In genomic region chr20:32631916-32632460, GRCh38 we compare ENCODE assay signal across 25 cellular contexts. TPM values are rescaled to one million over a fixed set of nuclear protein-coding genes. Genes with fewer than 3 reads are reported as not detected.
DNase-seq lines count a peak whose midpoint lies in the region; ATAC-seq, FAIRE-seq and TF ChIP-seq lines count a peak whose summit lies in the region.
"Had no signal": no experiment of that assay in that cellular context is flagged by ENCODE, and none has a peak within 500 bp of the region (broad histone marks: within the 10 kb centered on the region; RNA-seq: fewer than 3 reads in every experiment).

No MANE protein-coding gene starts in this region.

- FAIRE-seq in bronchial epithelial cell (lab: Jason Lieb, UNC): peak; percentile 80
- FAIRE-seq: D721Med, GM19239 had no signal

- H3K27me3 ChIP-seq in cardiac muscle cell: no peaks in the 10 kb centered on the region
- peaks cover 2% of the 10 kb centered on the region for H3K27me3 ChIP-seq in bronchial epithelial cell (ENCODE audit: control insufficient read depth, insufficient read depth, low read length)
- no peaks in the 10 kb centered on the region for H3K27me3 ChIP-seq in ascending aorta
- H3K27me3 ChIP-seq: BE2C, MG63 had no signal

- H3K27ac Mint-ChIP-seq in mesothelial cell of epicardium: peak overlapping the region; percentile 75
- peak overlapping the region in 1 of 2 donors; percentile 30 for H3K27ac Mint-ChIP-seq in natural killer cell treated with Interleukin-12 subunit alpha and Interleukin-12 subunit beta and Interleukin-15 and Interleukin-18, amount 100 ng/mL, for 72 hours
- H3K27ac Mint-ChIP-seq: CD8-positive, alpha-beta T cell had no signal

- H3K27ac ChIP-seq in cardiac muscle cell (peak overlapping the region; percentile 20), ascending aorta (no peak overlapping the region)
- H3K27ac ChIP-seq: 22Rv1 had no signal

- ATAC-seq in left ventricle myocardium superior: no peak
- no peak for ATAC-seq in natural killer cell treated with Interleukin-12 subunit alpha and Interleukin-12 subunit beta and Interleukin-15 and Interleukin-18, amount 100 ng/mL, for 72 hours
- no peak for ATAC-seq in HG02798 (IDR thresholded peaks at IDR 0.05; ENCODE audit: poor library complexity, unreplicated experiment)
- ATAC-seq: CD8-positive, alpha-beta T cell had no signal

- DNase-seq in cardiac muscle cell (ENCODE audit: low read depth in 1 of 2, low spot score in 1 of 2) (no peak), left ventricle myocardium superior (no peak), bronchial epithelial cell (ENCODE audit: low read depth) (no peak), mesothelial cell of epicardium (ENCODE audit: low spot score in 2 of 2, unreplicated experiment in 2 of 2) (no peak), ascending aorta (ENCODE audit: low spot score in 2 of 2) (no peak), NCI-H2029 (lab: John Stamatoyannopoulos, UW) (no peak)
- no peak for DNase-seq in natural killer cell treated with Interleukin-12 subunit alpha and Interleukin-12 subunit beta and Interleukin-15 and Interleukin-18, amount 100 ng/mL, for 72 hours (ENCODE audit: low spot score)
- DNase-seq: BE2C; CD8-positive, alpha-beta T cell; DMS79; HCEC 1CT; Karpas-422; MG63; NCI-H1092; NCI-H146; NCI-H2081 treated with DMSO at 0.1 percent for 48 hours; NCI-H2227 treated with DMSO at 0.1 percent for 48 hours; NCI-H524 treated with DMSO at 0.1 percent for 48 hours; SHP77; SK-N-SH had no signal

- H3K4me1 Mint-ChIP-seq in mesothelial cell of epicardium: peaks cover 60% of the 10 kb centered on the region
- peaks cover 5 to 10% of the 10 kb centered on the region in 2 donors for H3K4me1 Mint-ChIP-seq in natural killer cell treated with Interleukin-12 subunit alpha and Interleukin-12 subunit beta and Interleukin-15 and Interleukin-18, amount 100 ng/mL, for 72 hours (ENCODE audit: low read depth in 2 of 2)

- no peaks in the 10 kb centered on the region for H3K36me3 ChIP-seq in cardiac muscle cell
- H3K36me3 ChIP-seq in bronchial epithelial cell (ENCODE audit: control insufficient read depth, insufficient read depth, low read length): no peaks in the 10 kb centered on the region
- no peaks in the 10 kb centered on the region for H3K36me3 ChIP-seq in ascending aorta
- H3K36me3 ChIP-seq: BE2C, MG63 had no signal

- no peaks in the 10 kb centered on the region for H3K36me3 Mint-ChIP-seq in mesothelial cell of epicardium
- no peaks in the 10 kb centered on the region for H3K36me3 Mint-ChIP-seq in natural killer cell treated with Interleukin-12 subunit alpha and Interleukin-12 subunit beta and Interleukin-15 and Interleukin-18, amount 100 ng/mL, for 72 hours
- H3K36me3 Mint-ChIP-seq: CD8-positive, alpha-beta T cell had no signal

- H3K4me1 ChIP-seq in cardiac muscle cell (ENCODE audit: low read depth) (peaks cover 47% of the 10 kb centered on the region), ascending aorta (peaks cover 0 to 4% of the 10 kb centered on the region in 2 donors)

- no peaks in the 10 kb centered on the region for H3K9me3 ChIP-seq in cardiac muscle cell (ENCODE audit: low read depth)
- no peaks in the 10 kb centered on the region for H3K9me3 ChIP-seq in ascending aorta
- H3K9me3 ChIP-seq: BE2C, MG63, SK-N-SH had no signal

- TF ChIP-seq CTCF in cardiac muscle cell (IDR thresholded peaks at IDR 0.05; ENCODE audit: low read depth, low read length) (no peak), bronchial epithelial cell (IDR thresholded peaks at IDR 0.05; ENCODE audit: insufficient read depth, low read length, severe bottlenecking) (no peak), mesothelial cell of epicardium (IDR thresholded peaks at IDR 0.05; ENCODE audit: unreplicated experiment) (no peak), ascending aorta (IDR thresholded peaks at IDR 0.05) (no peak)

- no peaks in the 10 kb centered on the region for H3K9me3 Mint-ChIP-seq in mesothelial cell of epicardium
- no peaks in the 10 kb centered on the region for H3K9me3 Mint-ChIP-seq in natural killer cell treated with Interleukin-12 subunit alpha and Interleukin-12 subunit beta and Interleukin-15 and Interleukin-18, amount 100 ng/mL, for 72 hours
- H3K9me3 Mint-ChIP-seq: CD8-positive, alpha-beta T cell had no signal

- no peaks in the 10 kb centered on the region for H3K27me3 Mint-ChIP-seq in mesothelial cell of epicardium (ENCODE audit: low read depth)
- H3K27me3 Mint-ChIP-seq in natural killer cell treated with Interleukin-12 subunit alpha and Interleukin-12 subunit beta and Interleukin-15 and Interleukin-18, amount 100 ng/mL, for 72 hours: peaks cover 0 to 4% of the 10 kb centered on the region in 2 donors

- no peak overlapping the region for H3K4me3 Mint-ChIP-seq in mesothelial cell of epicardium
- no peak overlapping the region for H3K4me3 Mint-ChIP-seq in natural killer cell treated with Interleukin-12 subunit alpha and Interleukin-12 subunit beta and Interleukin-15 and Interleukin-18, amount 100 ng/mL, for 72 hours
- H3K4me3 Mint-ChIP-seq: CD8-positive, alpha-beta T cell had no signal

- H3K4me3 ChIP-seq in cardiac muscle cell (no peak overlapping the region), bronchial epithelial cell (ENCODE audit: low read depth, low read length) (no peak overlapping the region), ascending aorta (no peak overlapping the region)
- H3K4me3 ChIP-seq: MG63 had no signal

- intact Hi-C loops in left ventricle myocardium superior (cut with micrococcal nuclease) (no loop called here), ascending aorta (cut with DNase I) (no loop called here)

RNA-seq across cellular contexts. Expression of gene C20orf203, which starts 41.8 kb away (rescaled TPM):
- total RNA-seq in cardiac muscle cell: 0.18 and 1.6 TPM in 2 replicates
- polyA plus RNA-seq in cardiac muscle cell: 1.3 and 5.1 TPM in 2 replicates
- not detected for total RNA-seq in left ventricle myocardium superior
- total RNA-seq in bronchial epithelial cell: under 0.01 TPM in 2 replicates
- total RNA-seq in mesothelial cell of epicardium: 0.98 to 1.6 TPM (median 1.2 TPM) in 3 replicates
- not detected for total RNA-seq in ascending aorta
- total RNA-seq in natural killer cell treated with Interleukin-12 subunit alpha and Interleukin-12 subunit beta and Interleukin-15 and Interleukin-18, amount 100 ng/mL, for 72 hours: under 1 TPM; 0.07 to 0.17 TPM
- polyA plus RNA-seq: AG04450, SK-N-SH had no signal

RNA-seq across cellular contexts. Expression of gene NOL4L, which starts 46.9 kb away (rescaled TPM):
- 34.9 and 42.9 TPM in 2 replicates for total RNA-seq in cardiac muscle cell
- polyA plus RNA-seq in cardiac muscle cell: 24.6 and 29.9 TPM in 2 replicates
- total RNA-seq in left ventricle myocardium superior: 5.2 TPM
- total RNA-seq in bronchial epithelial cell: 1.8 and 2.8 TPM in 2 replicates
- total RNA-seq in mesothelial cell of epicardium: 90.6 to 93.7 TPM (median 91.3 TPM) in 3 replicates
- total RNA-seq in ascending aorta: 19.8 TPM
- total RNA-seq in natural killer cell treated with Interleukin-12 subunit alpha and Interleukin-12 subunit beta and Interleukin-15 and Interleukin-18, amount 100 ng/mL, for 72 hours: 10 to 100 TPM; 20.0 to 20.1 TPM
